15 cellular contexts compared by ENCODE assay signal in the genomic region with DNA sequence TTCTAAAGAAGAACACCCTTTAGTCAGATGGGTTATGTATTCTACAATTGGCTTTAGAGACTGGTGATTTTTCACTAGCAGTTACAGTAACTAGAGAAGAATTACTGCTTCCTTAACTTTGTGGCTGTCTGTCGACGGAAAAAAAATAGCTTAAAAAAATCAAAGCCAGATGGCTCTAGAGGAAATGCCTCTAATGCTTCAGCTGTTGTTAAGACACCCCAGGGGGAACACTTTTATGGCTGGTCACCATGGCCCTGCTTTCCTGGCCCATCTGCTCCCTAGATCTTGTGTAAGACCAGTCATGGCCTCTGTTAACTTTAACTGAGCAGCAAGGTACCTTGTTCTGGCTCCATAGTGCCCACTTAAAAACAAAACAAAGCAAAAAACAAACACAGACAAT.
A peak's percentile ranks its signal among the peaks of the same experiment; 100 is the strongest.
DNase-seq lines count a peak whose midpoint lies in the region; ATAC-seq and TF ChIP-seq lines count a peak whose summit lies in the region.
"Had no signal": no experiment of that assay in that cellular context is flagged by ENCODE, and none has a peak within 500 bp of the region (broad histone marks: within the 10 kb centered on the region; RNA-seq: fewer than 3 reads in every experiment).

No MANE protein-coding gene starts in this region.

- no peaks in the 10 kb centered on the region for H3K27me3 ChIP-seq in SJCRH30
- no peaks in the 10 kb centered on the region for H3K27me3 ChIP-seq in fibroblast of lung (ENCODE audit: control insufficient read depth, insufficient read depth, low read length)
- H3K27me3 ChIP-seq in thyroid gland, result no peaks in the 10 kb centered on the region
- H3K27me3 ChIP-seq: neutrophil had no signal

- H3K4me3 ChIP-seq in SJCRH30, result no peak overlapping the region
- H3K4me3 ChIP-seq in fibroblast of lung (replicated peaks in 1 of 4; ENCODE audit: control extremely low read depth in 1 of 4, insufficient read depth in 1 of 4, low read depth in 3 of 4, low read length in 4 of 4), result no peak overlapping the region
- no peak overlapping the region for H3K4me3 ChIP-seq in skeletal muscle cell (ENCODE audit: low read depth, low read length)
- H3K4me3 ChIP-seq in thyroid gland (replicated peaks in 1 of 3), result no peak overlapping the region

- TF ChIP-seq POLR2A in thyroid gland (IDR thresholded peaks at IDR 0.05), result no peak

- TF ChIP-seq CTCF in fibroblast of lung (conservative IDR thresholded peaks at IDR 0.05 in 1 of 2, IDR thresholded peaks at IDR 0.05 in 1 of 2; ENCODE audit: low read depth in 1 of 2, low read length in 2 of 2) (no peak), thyroid gland (IDR thresholded peaks at IDR 0.05) (no peak)

- H4K20me1 ChIP-seq in fibroblast of lung (ENCODE audit: control insufficient read depth, extremely low read depth, insufficient read depth, low read length), result no peaks in the 10 kb centered on the region

- H3K4me1 ChIP-seq in SJCRH30 (peaks cover 24% of the 10 kb centered on the region), fibroblast of lung (ENCODE audit: control insufficient read depth, extremely low read depth, insufficient read depth, low read length) (no peaks in the 10 kb centered on the region), thyroid gland (no peaks in the 10 kb centered on the region)

- ATAC-seq in HG02885 (IDR thresholded peaks at IDR 0.05; ENCODE audit: poor library complexity, unreplicated experiment) (no peak), HG03432 (IDR thresholded peaks at IDR 0.05; ENCODE audit: unreplicated experiment) (no peak), GM21529 (IDR thresholded peaks at IDR 0.05; ENCODE audit: unreplicated experiment) (no peak)
- ATAC-seq: effector memory CD8-positive, alpha-beta T cell had no signal

- H3K36me3 ChIP-seq in SJCRH30 (no peaks in the 10 kb centered on the region), fibroblast of lung (ENCODE audit: control insufficient read depth, insufficient read depth, low read length) (no peaks in the 10 kb centered on the region), thyroid gland (no peaks in the 10 kb centered on the region)
- H3K36me3 ChIP-seq: neutrophil had no signal

- no peak overlapping the region for H3K4me2 ChIP-seq in fibroblast of lung (ENCODE audit: extremely low read depth, insufficient read depth, low read length)

- 55 to 62% methylated on average over 2 of the region's 2 CpGs for WGBS in thyroid gland, 2 donors

- no peaks in the 10 kb centered on the region for H3K9me3 ChIP-seq in SJCRH30 (replicated peaks)
- H3K9me3 ChIP-seq in fibroblast of lung (ENCODE audit: control insufficient read depth, insufficient read depth, low read depth, low read length), result no peaks in the 10 kb centered on the region
- H3K9me3 ChIP-seq in thyroid gland, result no peaks in the 10 kb centered on the region
- H3K9me3 ChIP-seq: neutrophil had no signal

- intact Hi-C loops in thyroid gland (cut with DNase I), result no loop called here

- no peak overlapping the region for H3K9ac ChIP-seq in fibroblast of lung (ENCODE audit: insufficient read depth, low read length)

- H3K27ac ChIP-seq in SJCRH30 (peak overlapping the region; percentile 41), fibroblast of lung (ENCODE audit: insufficient read depth, low read length) (no peak overlapping the region), thyroid gland (no peak overlapping the region)
- H3K27ac ChIP-seq: neutrophil had no signal

- H2AFZ ChIP-seq in fibroblast of lung (ENCODE audit: low read length), result no peak overlapping the region

- no peaks in the 10 kb centered on the region for H3K79me2 ChIP-seq in fibroblast of lung (ENCODE audit: control insufficient read depth, insufficient read depth, low read length)

- DNase-seq in ELR (ENCODE audit: low read depth) (peak; percentile 53), SJCRH30 (peak; percentile 77 to 89), fibroblast of lung (ENCODE audit: low read depth in 2 of 2) (peak; percentile 13 to 89), skeletal muscle cell (ENCODE audit: low read depth) (peak; percentile 92), thyroid gland (no peak)
- DNase-seq: activated CD4-positive, alpha-beta T cell treated with anti-CD3 and anti-CD28 coated beads, Interleukin-2, amount 10 ng/mL, durations not matched to agents 24 days and 14 days; activated naive CD4-positive, alpha-beta T cell treated with anti-CD3 and anti-CD28 coated beads, Interleukin-2, amount 50 U/mL, for 16 hours; DND-41; effector memory CD8-positive, alpha-beta T cell; NCI-H510A treated with DMSO at 0.1 percent for 48 hours; stimulated activated CD4-positive, alpha-beta T cell treated with anti-CD3 and anti-CD28 coated beads, Interleukin-4, amount 100 ng/mL, for 4 hours had no signal

Comparison
In these comparisons a context has a peak if more than half of its experiments do, and no peak if none do; other contexts are left out.
1. DNase-seq: peak in ELR (single experiment), SJCRH30 (2 of 2), fibroblast of lung (2 of 2) and skeletal muscle cell (single experiment); none in thyroid gland (0 of 2).